In the genomic region with DNA sequence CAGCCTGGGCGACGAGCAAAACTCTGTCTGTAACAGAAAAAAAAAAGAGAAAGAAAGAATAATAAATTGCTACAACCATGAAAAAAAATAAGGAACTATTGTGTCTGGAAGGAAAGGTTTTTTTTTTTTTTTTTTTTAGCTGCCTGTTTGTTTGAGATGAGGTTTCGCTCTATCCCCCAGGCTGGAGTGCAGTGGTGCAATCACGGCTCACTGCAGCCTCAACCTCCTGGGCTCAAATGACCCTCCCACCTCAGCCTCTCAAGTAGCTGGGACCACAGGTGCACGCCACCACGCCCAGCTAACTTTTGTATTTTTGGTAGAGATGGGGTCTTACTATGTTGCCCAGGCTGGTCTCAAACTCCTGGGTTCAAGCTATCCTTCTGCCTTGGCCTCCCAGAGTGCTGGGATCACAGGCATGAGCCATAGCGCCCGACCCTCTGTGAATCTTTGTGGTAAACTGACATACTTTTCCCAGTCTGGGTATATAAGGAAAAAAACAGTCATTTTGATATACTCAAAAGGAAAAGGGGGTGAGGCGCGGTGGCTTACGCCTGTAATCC, we compare ENCODE assay signal across 7 cellular contexts. TPM values are rescaled to one million over a fixed set of nuclear protein-coding genes. Genes with fewer than 3 reads are reported as not detected.
DNase-seq lines count a peak whose midpoint lies in the region; ATAC-seq and TF ChIP-seq lines count a peak whose summit lies in the region.
"Not testable (repeated sequence)": the region's sequence is repeated elsewhere in the genome, so short reads cannot be mapped to it uniquely, and the experiment has no call there.

No MANE protein-coding gene starts in this region.

- H3K27me3 ChIP-seq in CD4-positive, CD25-positive, alpha-beta regulatory T cell (ENCODE audit: control insufficient read depth, insufficient read depth, low read length); Loucy (ENCODE audit: insufficient read depth, low read length, poor library complexity, severe bottlenecking); SU-DHL-6 (ENCODE audit: low read length); esophagus squamous epithelium; lower lobe of right lung (ENCODE audit: low read depth); spleen (replicated peaks in 1 of 7): not testable (repeated sequence)

- H3K4me1 Mint-ChIP-seq in CD4-positive, CD25-positive, alpha-beta regulatory T cell: peaks cover 14 to 78% (median 48%) of the 10 kb centered on the region in 4 donors
- H3K4me1 Mint-ChIP-seq in activated naive CD8-positive, alpha-beta T cell treated with anti-CD3 and anti-CD28 coated beads, Interleukin-2, amount 50 U/mL, for 24 hours: peaks cover 82% of the 10 kb centered on the region

- not testable (repeated sequence) for H3K9me3 Mint-ChIP-seq in CD4-positive, CD25-positive, alpha-beta regulatory T cell; activated naive CD8-positive, alpha-beta T cell treated with anti-CD3 and anti-CD28 coated beads, Interleukin-2, amount 50 U/mL, for 24 hours

- intact Hi-C loops in esophagus squamous epithelium (cut with DNase I); lower lobe of right lung (cut with DNase I); spleen (cut with DNase I; ENCODE audit: low total_unique reads): not testable (repeated sequence)

- not testable (repeated sequence) for ATAC-seq in CD4-positive, CD25-positive, alpha-beta regulatory T cell (ENCODE audit: low read depth in 2 of 2); activated naive CD8-positive, alpha-beta T cell treated with anti-CD3 and anti-CD28 coated beads, Interleukin-2, amount 50 U/mL, for 24 hours; lower lobe of right lung

- H3K9me2 ChIP-seq in Loucy (replicated peaks; ENCODE audit: low read depth, low read length); SU-DHL-6 (replicated peaks; ENCODE audit: insufficient read depth, low read length): not testable (repeated sequence)

- H3K36me3 ChIP-seq in CD4-positive, CD25-positive, alpha-beta regulatory T cell (ENCODE audit: control insufficient read depth, insufficient read depth, low read length); Loucy (ENCODE audit: insufficient read depth, low read length); SU-DHL-6 (ENCODE audit: low read length); esophagus squamous epithelium: not testable (repeated sequence)
- H3K36me3 ChIP-seq in lower lobe of right lung (peaks cover 14% of the 10 kb centered on the region), spleen (peaks cover 0 to 29% (median 3%) of the 10 kb centered on the region in 6 donors)

- not testable (repeated sequence) for TF ChIP-seq POLR2A in esophagus squamous epithelium (IDR thresholded peaks at IDR 0.05); spleen (IDR thresholded peaks at IDR 0.05)

- H3F3A ChIP-seq in Loucy (ENCODE audit: low read depth): not testable (repeated sequence)
- peaks cover 67% of the 10 kb centered on the region for H3F3A ChIP-seq in SU-DHL-6 (ENCODE audit: insufficient read depth)

- not testable (repeated sequence) for H3K4me3 ChIP-seq in CD4-positive, CD25-positive, alpha-beta regulatory T cell (ENCODE audit: low read depth, low read length); Loucy (ENCODE audit: low read length, poor library complexity, severe bottlenecking); SU-DHL-6 (ENCODE audit: insufficient read depth, low read length, poor library complexity, severe bottlenecking); esophagus squamous epithelium; lower lobe of right lung
- peak overlapping the region in 2 of 8 donors; percentile 30 to 87 for H3K4me3 ChIP-seq in spleen

- peaks cover 81% of the 10 kb centered on the region for H3K4me1 ChIP-seq in CD4-positive, CD25-positive, alpha-beta regulatory T cell (ENCODE audit: control insufficient read depth, insufficient read depth, low read length, poor library complexity, severe bottlenecking)
- H3K4me1 ChIP-seq in Loucy (ENCODE audit: insufficient read depth, low read length, poor library complexity, severe bottlenecking) (peaks cover 56% of the 10 kb centered on the region), esophagus squamous epithelium (peaks cover 72 to 90% (median 85%) of the 10 kb centered on the region in 3 donors), lower lobe of right lung (peaks cover 84% of the 10 kb centered on the region), spleen (peaks cover 64 to 91% (median 89%) of the 10 kb centered on the region in 6 donors)

- TF ChIP-seq CTCF in Loucy (conservative IDR thresholded peaks at IDR 0.05; ENCODE audit: low read length); SU-DHL-6 (IDR thresholded peaks at IDR 0.05; ENCODE audit: insufficient read depth, low read length, poor library complexity, severe bottlenecking); esophagus squamous epithelium (IDR thresholded peaks at IDR 0.05); lower lobe of right lung (IDR thresholded peaks at IDR 0.05); spleen (IDR thresholded peaks at IDR 0.05 in 8 of 11, conservative IDR thresholded peaks at IDR 0.05 in 3 of 11): not testable (repeated sequence)

- H3K27me3 Mint-ChIP-seq in CD4-positive, CD25-positive, alpha-beta regulatory T cell; activated naive CD8-positive, alpha-beta T cell treated with anti-CD3 and anti-CD28 coated beads, Interleukin-2, amount 50 U/mL, for 24 hours: not testable (repeated sequence)

- DNase-seq in CD4-positive, CD25-positive, alpha-beta regulatory T cell; activated naive CD8-positive, alpha-beta T cell treated with anti-CD3 and anti-CD28 coated beads, Interleukin-2, amount 50 U/mL, for 24 hours; esophagus squamous epithelium (lab: John Stamatoyannopoulos, UW); lower lobe of right lung; spleen: not testable (repeated sequence)

- not testable (repeated sequence) for H4K20me1 ChIP-seq in Loucy (ENCODE audit: insufficient read depth, low read length, poor library complexity, severe bottlenecking); SU-DHL-6 (ENCODE audit: low read depth, low read length)

- H3K27ac ChIP-seq in CD4-positive, CD25-positive, alpha-beta regulatory T cell (ENCODE audit: insufficient read depth, low read length, poor library complexity, severe bottlenecking): not testable (repeated sequence)
- peak overlapping the region; percentile 98 for H3K27ac ChIP-seq in SU-DHL-6 (ENCODE audit: low read depth, low read length)
- H3K27ac ChIP-seq in esophagus squamous epithelium: peak overlapping the region; percentile 96 to 99 (median 98)
- peak overlapping the region; percentile 96 for H3K27ac ChIP-seq in lower lobe of right lung
- peak overlapping the region in 7 of 8 donors; percentile 92 to 98 (median 95) for H3K27ac ChIP-seq in spleen

- not testable (repeated sequence) for H3K36me3 Mint-ChIP-seq in CD4-positive, CD25-positive, alpha-beta regulatory T cell
- H3K36me3 Mint-ChIP-seq in activated naive CD8-positive, alpha-beta T cell treated with anti-CD3 and anti-CD28 coated beads, Interleukin-2, amount 50 U/mL, for 24 hours (ENCODE audit: low read depth): peaks cover 26% of the 10 kb centered on the region

- H3K79me2 ChIP-seq in Loucy (ENCODE audit: insufficient read depth, low read length) (peaks cover 83% of the 10 kb centered on the region), SU-DHL-6 (ENCODE audit: insufficient read depth, low read length) (peaks cover 41% of the 10 kb centered on the region)

- 76 to 88% methylated on average over 7 to 10 of the region's 11 CpGs for WGBS in esophagus squamous epithelium, 2 donors
- 73 to 84% (median 76%) methylated on average over 11 of the region's 11 CpGs for WGBS in spleen, 5 donors

- H3K9ac ChIP-seq in Loucy (ENCODE audit: low read depth, low read length, poor library complexity, severe bottlenecking): not testable (repeated sequence)
- peak overlapping the region; percentile 62; the same call in 1 of the 2 replicates for H3K9ac ChIP-seq in SU-DHL-6 (ENCODE audit: low read length)

- peak overlapping the region in 3 of 4 donors; percentile 28 to 98 (median 28) for H3K4me3 Mint-ChIP-seq in CD4-positive, CD25-positive, alpha-beta regulatory T cell
- H3K4me3 Mint-ChIP-seq in activated naive CD8-positive, alpha-beta T cell treated with anti-CD3 and anti-CD28 coated beads, Interleukin-2, amount 50 U/mL, for 24 hours: not testable (repeated sequence)

- H2AFZ ChIP-seq in Loucy (ENCODE audit: low read length); SU-DHL-6 (ENCODE audit: low read depth, low read length, severe bottlenecking): not testable (repeated sequence)

- H3K9me3 ChIP-seq in CD4-positive, CD25-positive, alpha-beta regulatory T cell (ENCODE audit: control insufficient read depth in 2 of 2, low read length in 2 of 2); Loucy (ENCODE audit: insufficient read depth, low read depth, low read length); SU-DHL-6 (ENCODE audit: insufficient read depth, low read length); esophagus squamous epithelium; lower lobe of right lung; spleen: not testable (repeated sequence)

- H3K4me2 ChIP-seq in Loucy (ENCODE audit: low read depth, low read length, poor library complexity, severe bottlenecking): peak overlapping the region; percentile 73
- H3K4me2 ChIP-seq in SU-DHL-6 (ENCODE audit: low read depth, low read length, poor library complexity, severe bottlenecking): peak overlapping the region; percentile 80

- not testable (repeated sequence) for H3K27ac Mint-ChIP-seq in CD4-positive, CD25-positive, alpha-beta regulatory T cell
- peak overlapping the region; percentile 46 for H3K27ac Mint-ChIP-seq in activated naive CD8-positive, alpha-beta T cell treated with anti-CD3 and anti-CD28 coated beads, Interleukin-2, amount 50 U/mL, for 24 hours

RNA-seq across cellular contexts. Expression of a gene that starts 4.1 kb away (rescaled TPM):
- 131 TPM for total RNA-seq in CD4-positive, CD25-positive, alpha-beta regulatory T cell
- polyA plus RNA-seq in CD4-positive, CD25-positive, alpha-beta regulatory T cell: 10 to 100 TPM; 73.6 to 91.1 (median 88.0) TPM
- total RNA-seq in esophagus squamous epithelium: 10 to 100 TPM; 22.9 to 26.9 (median 23.6) TPM
- total RNA-seq in lower lobe of right lung: 69.2 TPM
- 100 to 1,000 TPM in 5 of 7 donors, 10 to 100 TPM in 2; 80.8 to 161 (median 124) TPM for total RNA-seq in spleen
- 10 to 100 TPM; 24.2 to 48.7 (median 37.6) TPM for polyA plus RNA-seq in spleen

RNA-seq across cellular contexts. Expression of a gene that starts 4.7 kb away (rescaled TPM):
- total RNA-seq in CD4-positive, CD25-positive, alpha-beta regulatory T cell: 16.5 TPM
- under 1 TPM; 0.47 to 0.82 (median 0.70) TPM for polyA plus RNA-seq in CD4-positive, CD25-positive, alpha-beta regulatory T cell
- total RNA-seq in esophagus squamous epithelium (10 to 100 TPM in 1 of 4 donors, 1 to 10 TPM in 2, not detected in 1; 3.0 to 11.4 (median 3.2) TPM), lower lobe of right lung (7.4 TPM), spleen (1 to 10 TPM; 1.9 to 5.8 (median 3.7) TPM)
- 10 to 100 TPM; 13.6 to 25.9 (median 16.7) TPM for polyA plus RNA-seq in spleen

RNA-seq across cellular contexts. Expression of a gene that starts 41.0 kb away (rescaled TPM):
- total RNA-seq in CD4-positive, CD25-positive, alpha-beta regulatory T cell: 340 TPM
- 10 to 100 TPM; 28.7 to 38.2 (median 32.0) TPM for polyA plus RNA-seq in CD4-positive, CD25-positive, alpha-beta regulatory T cell
- total RNA-seq in esophagus squamous epithelium (100 to 1,000 TPM; 147 to 300 (median 189) TPM), lower lobe of right lung (268 TPM), spleen (100 to 1,000 TPM; 212 to 389 (median 265) TPM)
- 100 to 1,000 TPM in 1 of 3 donors, 10 to 100 TPM in 2; 88.2 to 154 (median 90.0) TPM for polyA plus RNA-seq in spleen

RNA-seq across cellular contexts. Expression of a gene that starts 59.3 kb away (rescaled TPM):
- total RNA-seq in CD4-positive, CD25-positive, alpha-beta regulatory T cell: 78.0 TPM
- 10 to 100 TPM; 12.0 to 13.6 (median 12.9) TPM for polyA plus RNA-seq in CD4-positive, CD25-positive, alpha-beta regulatory T cell
- 10 to 100 TPM; 47.7 to 99.9 (median 71.8) TPM for total RNA-seq in esophagus squamous epithelium
- 99.5 TPM for total RNA-seq in lower lobe of right lung
- total RNA-seq in spleen: 100 to 1,000 TPM in 4 of 7 donors, 10 to 100 TPM in 3; 89.3 to 112 (median 100) TPM
- polyA plus RNA-seq in spleen: 10 to 100 TPM; 32.8 to 80.1 (median 43.2) TPM
